In the genomic region with DNA sequence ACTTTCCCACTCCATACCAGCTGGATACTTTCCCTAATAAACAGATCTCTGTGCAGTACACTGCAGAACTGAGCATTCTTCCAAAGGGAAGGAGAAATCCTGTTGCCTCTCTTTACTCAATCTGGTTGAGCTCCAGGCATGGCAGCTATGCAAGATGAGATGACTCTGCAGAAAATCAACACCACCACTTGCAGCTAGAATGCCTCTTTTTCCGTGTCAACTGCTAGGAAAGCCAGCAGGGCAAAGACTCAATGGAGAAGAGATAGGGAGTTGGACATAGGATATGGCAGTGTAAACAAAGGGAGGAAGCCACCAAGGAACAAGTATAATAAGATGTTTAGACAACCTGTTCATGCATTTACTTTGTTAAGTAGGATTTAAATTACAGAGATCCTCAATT, we compare ENCODE assay signal across 9 cellular contexts. TPM values are rescaled to one million over a fixed set of nuclear protein-coding genes. Genes with fewer than 3 reads are reported as not detected.
DNase-seq lines count a peak whose midpoint lies in the region; ATAC-seq and TF ChIP-seq lines count a peak whose summit lies in the region.
"Had no signal": no experiment of that assay in that cellular context is flagged by ENCODE, and none has a peak within 500 bp of the region (broad histone marks: within the 10 kb centered on the region; RNA-seq: fewer than 3 reads in every experiment).

No MANE protein-coding gene starts in this region.

- no peak overlapping the region for H3K4me3 Mint-ChIP-seq in nephron

- H3K9me3 Mint-ChIP-seq in nephron, result no peaks in the 10 kb centered on the region

- ATAC-seq in GM18909 (IDR thresholded peaks at IDR 0.05; ENCODE audit: poor library complexity, unreplicated experiment), result no peak
- ATAC-seq in GM21717 (IDR thresholded peaks at IDR 0.05; ENCODE audit: unreplicated experiment), result no peak
- no peak for ATAC-seq in GM21381 (IDR thresholded peaks at IDR 0.05; ENCODE audit: unreplicated experiment)

- peak; percentile 3 for DNase-seq in COLO668 (lab: John Stamatoyannopoulos, UW; ENCODE audit: unreplicated experiment)
- DNase-seq in NCI-H2029 (lab: John Stamatoyannopoulos, UW), result peak; percentile 43
- DNase-seq in fibroblast of peridontal ligament (ENCODE audit: extremely low read depth), result peak; percentile 76
- no peak for DNase-seq in lower leg skin (ENCODE audit: low spot score in 2 of 2)
- DNase-seq: T-helper 9 cell had no signal

- 22 to 45% methylated on average over 1 of the region's 1 CpG for WGBS in lower leg skin, 2 donors

- no peak for TF ChIP-seq POLR2A in lower leg skin (IDR thresholded peaks at IDR 0.05)

- intact Hi-C loops in lower leg skin (cut with DNase I; ENCODE audit: low total_unique reads), result no loop called here

- no peak overlapping the region for H3K4me3 ChIP-seq in lower leg skin (ENCODE audit: low read depth, poor library complexity, severe bottlenecking)

- H3K4me1 Mint-ChIP-seq in nephron, result peaks cover 11% of the 10 kb centered on the region

- TF ChIP-seq CTCF in nephron (IDR thresholded peaks at IDR 0.05; ENCODE audit: unreplicated experiment in 3 of 3) (no peak), lower leg skin (IDR thresholded peaks at IDR 0.05) (no peak)

- peaks cover 44% of the 10 kb centered on the region for H3K36me3 Mint-ChIP-seq in nephron (ENCODE audit: low read depth)

- H3K27ac Mint-ChIP-seq in nephron, result peak overlapping the region in 2 of 3 experiments; percentile 15 to 88

- H3K27me3 Mint-ChIP-seq in nephron (ENCODE audit: low read depth), result no peaks in the 10 kb centered on the region

RNA-seq across cellular contexts. Expression of a gene that starts 40.4 kb away (rescaled TPM):
- total RNA-seq in lower leg skin, result 10 to 100 TPM in 2 of 4 donors, 1 to 10 TPM in 2; 5.7 to 19.0 (median 8.7) TPM

Comparison
In these comparisons a context has a peak if more than half of its experiments do, and no peak if none do; other contexts are left out.
1. DNase-seq: peak in COLO668 (single experiment), NCI-H2029 (single experiment) and fibroblast of peridontal ligament (single experiment); none in lower leg skin (0 of 2).